In the genomic region with DNA sequence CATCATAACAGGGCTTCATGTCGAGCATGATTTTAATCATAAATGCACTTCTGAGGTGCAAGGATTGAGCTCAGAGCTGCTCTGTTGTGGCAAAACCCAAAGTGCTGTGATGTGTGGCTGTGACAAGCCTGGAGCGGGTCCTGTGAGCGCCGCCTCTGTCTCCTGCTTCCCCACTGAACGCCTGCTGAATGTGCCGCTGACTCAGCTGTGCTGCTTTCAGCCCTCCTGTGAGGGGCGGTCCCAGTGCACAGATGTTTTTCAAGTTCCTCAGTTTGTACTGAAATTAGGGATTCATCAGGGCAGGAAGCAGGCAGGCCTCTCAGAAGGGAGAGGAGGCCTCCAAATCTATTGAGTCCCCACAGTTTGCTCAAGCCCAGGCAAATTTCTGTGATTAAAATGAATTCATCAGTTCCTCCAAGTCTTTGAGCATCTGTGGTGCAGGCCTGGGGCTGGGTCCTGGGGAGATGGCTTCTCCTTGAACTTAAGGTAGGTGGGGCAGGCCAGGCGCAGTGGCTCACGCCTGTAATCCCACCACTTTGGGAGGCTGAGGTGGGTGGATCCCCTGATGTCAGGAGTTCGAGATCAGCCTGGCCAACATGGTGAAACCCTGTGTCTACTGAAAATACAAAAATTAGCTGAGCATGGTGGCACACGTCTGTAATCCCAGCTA, we compare ENCODE assay signal across 1 cellular context.
TF ChIP-seq lines count a peak whose summit lies in the region.

No MANE protein-coding gene starts in this region.

TF ChIP-seq in IMR-90, 13 proteins besides CTCF, POLR2A, EP300 and RAD21 (continued from another document):
- TF ChIP-seq, protein P1, sequence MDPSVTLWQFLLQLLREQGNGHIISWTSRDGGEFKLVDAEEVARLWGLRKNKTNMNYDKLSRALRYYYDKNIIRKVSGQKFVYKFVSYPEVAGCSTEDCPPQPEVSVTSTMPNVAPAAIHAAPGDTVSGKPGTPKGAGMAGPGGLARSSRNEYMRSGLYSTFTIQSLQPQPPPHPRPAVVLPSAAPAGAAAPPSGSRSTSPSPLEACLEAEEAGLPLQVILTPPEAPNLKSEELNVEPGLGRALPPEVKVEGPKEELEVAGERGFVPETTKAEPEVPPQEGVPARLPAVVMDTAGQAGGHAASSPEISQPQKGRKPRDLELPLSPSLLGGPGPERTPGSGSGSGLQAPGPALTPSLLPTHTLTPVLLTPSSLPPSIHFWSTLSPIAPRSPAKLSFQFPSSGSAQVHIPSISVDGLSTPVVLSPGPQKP (IDR thresholded peaks at IDR 0.05; ENCODE audit: borderline replicate concordance, low read depth, low read length) = no peak
- TF ChIP-seq RFX5 (IDR thresholded peaks at IDR 0.05; ENCODE audit: low read depth, low read length) (no peak), BHLHE40 (IDR thresholded peaks at IDR 0.05; ENCODE audit: low read depth, low read length) (no peak), CHD1 (IDR thresholded peaks at IDR 0.05; ENCODE audit: low read depth, low read length) (no peak), MXI1 (IDR thresholded peaks at IDR 0.05; ENCODE audit: borderline replicate concordance, low read depth, low read length) (no peak), CEBPB (IDR thresholded peaks at IDR 0.05; ENCODE audit: low read depth, low read length) (no peak), SMC3 (IDR thresholded peaks at IDR 0.05; ENCODE audit: low read depth, low read length) (no peak)
